8 cellular contexts compared by ENCODE assay signal in the genomic region with DNA sequence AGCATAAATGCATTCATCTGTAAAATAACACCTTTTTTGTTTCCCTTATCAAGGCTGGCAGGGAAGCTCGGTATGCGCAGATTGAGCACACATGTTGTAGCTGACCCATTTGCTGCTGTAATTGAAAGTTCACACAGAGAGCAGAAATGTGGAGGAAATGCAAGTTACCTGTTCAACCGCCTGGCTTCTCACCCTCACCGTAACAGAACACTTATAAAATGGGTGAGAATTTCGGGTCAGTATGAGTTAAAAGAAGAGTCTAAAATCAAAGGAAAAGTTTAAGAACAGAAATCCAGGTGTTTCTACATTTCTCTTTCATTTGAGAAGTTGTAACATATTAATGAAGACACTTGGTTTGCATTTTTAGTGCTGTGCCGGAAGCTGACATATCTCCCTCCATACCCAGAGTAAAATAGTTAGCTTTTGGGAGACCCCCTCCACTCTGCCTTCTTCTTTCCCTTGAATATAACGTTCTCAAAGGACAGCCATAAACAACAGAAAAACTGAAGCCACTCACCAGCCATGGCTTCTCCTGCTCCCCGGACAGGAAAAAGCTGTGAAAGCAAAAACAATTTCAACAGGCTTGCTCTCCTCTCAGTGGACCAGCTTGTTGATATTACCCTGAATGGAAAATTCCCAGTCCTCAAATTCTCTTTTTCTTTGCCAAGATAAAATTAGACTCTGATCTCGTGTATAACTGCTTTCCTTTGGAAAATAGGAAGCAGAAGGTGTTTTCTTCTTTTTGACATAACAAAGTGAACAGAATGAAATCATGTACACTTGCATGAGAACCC. TPM values are rescaled to one million over a fixed set of nuclear protein-coding genes. Genes with fewer than 3 reads are reported as not detected.
A peak's percentile ranks its signal among the peaks of the same experiment; 100 is the strongest.
DNase-seq lines count a peak whose midpoint lies in the region; ATAC-seq, FAIRE-seq and TF ChIP-seq lines count a peak whose summit lies in the region.

A gene (minus strand): TSS at position 570 of the 794 bp plus-strand sequence.

- CTCF ChIA-PET in H1 (lab: Charles Lee; ENCODE audit: partially characterized antibody) = interaction anchor here (0.6 to 1.3 kb wide), 4 partner anchors 12 to 777 kb away, joined by 3 to 4 read pairs (median 3); no protein-coding TSS in a partner anchor
- CTCF ChIA-PET in WTC11 (lab: Charles Lee) = interaction anchor here (1.1 kb wide), 1 partner anchor 25 kb away, joined by 3 read pairs; no protein-coding TSS in a partner anchor

- H3K4me1 Mint-ChIP-seq in WTC11 = peaks cover 42% of the 10 kb centered on the region

- H2BK5ac ChIP-seq in H1 (ENCODE audit: low read depth, low read length) = no peak within 1 kb of the TSS

- H3K79me2 ChIP-seq in H1 (ENCODE audit: control insufficient read depth in 1 of 2, insufficient read depth in 2 of 2, low read length in 2 of 2) = no peaks in the 10 kb centered on the region

- 0 out of 2 replicates have a peak within 1 kb of the TSS, but pooled peaks have one; percentile 12 for H2AFZ ChIP-seq in H1 (ENCODE audit: low read length)

- TF ChIP-seq CTCF in H1 (IDR thresholded peaks at IDR 0.05; ENCODE audit: control extremely low read depth in 1 of 3, insufficient read depth in 1 of 3, low read depth in 1 of 3, low read length in 3 of 3) (no peak), prostate gland (IDR thresholded peaks at IDR 0.05) (no peak), adrenal gland (IDR thresholded peaks at IDR 0.05) (no peak), WTC11 (IDR thresholded peaks at IDR 0.05) (no peak)

- H3K4me1 ChIP-seq in H1 (replicated peaks in 1 of 4; ENCODE audit: control insufficient read depth in 3 of 4, insufficient read depth in 4 of 4, low read length in 3 of 4) (peaks cover 0 to 5% (median 4%) of the 10 kb centered on the region in 4 experiments; a peak in 4 of 7 replicates), prostate gland (replicated peaks) (no peaks in the 10 kb centered on the region), adrenal gland (replicated peaks in 1 of 2) (no peaks in the 10 kb centered on the region)

- H3K36me3 Mint-ChIP-seq in WTC11 = 0 out of 2 replicates have a peak, but pooled peaks cover 2% of the 10 kb centered on the region

- H2BK120ac ChIP-seq in H1 (replicated peaks; ENCODE audit: low read depth, low read length) = no peak within 1 kb of the TSS

- H3K9me3 Mint-ChIP-seq in WTC11 = peaks cover 12% of the 10 kb centered on the region

- H3K9ac ChIP-seq in H1 (replicated peaks in 1 of 4; ENCODE audit: extremely low read depth in 1 of 4, low read depth in 3 of 4, low read length in 3 of 4) = no peak within 1 kb of the TSS

- no peak within 1 kb of the TSS for H4K91ac ChIP-seq in H1 (replicated peaks; ENCODE audit: insufficient read length, low read length)

- H2AK5ac ChIP-seq in H1 (ENCODE audit: low read depth, low read length) = no peak within 1 kb of the TSS

- intact Hi-C loops in prostate gland (cut with DNase I) = no loop called here
- intact Hi-C loops in adrenal gland (cut with DNase I) = no loop called here

- H3K36me3 ChIP-seq in H1 (ENCODE audit: control insufficient read depth in 2 of 4, insufficient read depth in 4 of 4, low read length in 3 of 4) (no peaks in the 10 kb centered on the region), prostate gland (no peaks in the 10 kb centered on the region), adrenal gland (replicated peaks in 1 of 2) (no peaks in the 10 kb centered on the region)

- DNase-seq in H1 (ENCODE audit: low read depth in 1 of 2, low spot score in 2 of 2) (no peak), prostate gland (ENCODE audit: low spot score) (no peak), adrenal gland (no peak), WTC11 (ENCODE audit: low spot score) (no peak), DMS153 (lab: John Stamatoyannopoulos, UW) (no peak)
- no peak for DNase-seq in activated CD4-positive, alpha-beta T cell treated with anti-CD3 and anti-CD28 coated beads for 48 hours

- 86% methylated on average over 9 of the region's 9 CpGs; no CpG with 5 or more reads in 1 of the 2 experiments for WGBS in H1 (ENCODE audit: extremely low coverage in 1 of 2, insufficient coverage in 1 of 2, insufficient read length in 1 of 2, insufficient replicate concordance in 2 of 2, low coverage in 1 of 2, low lambda C conversion rate in 2 of 2, missing lambda C conversion rate in 1 of 2), 2 experiments
- WGBS in prostate gland = 55% methylated on average over 9 of the region's 9 CpGs
- WGBS in adrenal gland, 4 donors = 47 to 56% (median 52%) methylated on average over 9 of the region's 9 CpGs

- no peak for TF ChIP-seq RAD21 in H1 (IDR thresholded peaks at IDR 0.05 in 1 of 2, conservative IDR thresholded peaks at IDR 0.05 in 1 of 2; ENCODE audit: low read depth in 2 of 2, low read length in 2 of 2)

- no peak within 1 kb of the TSS for H3K27ac Mint-ChIP-seq in WTC11

- no peaks in the 10 kb centered on the region for H3K27me3 Mint-ChIP-seq in WTC11 (ENCODE audit: low read depth)

- no peaks in the 10 kb centered on the region for H4K20me1 ChIP-seq in H1 (replicated peaks in 1 of 2; ENCODE audit: control insufficient read depth in 1 of 2, insufficient read depth in 2 of 2, low read length in 2 of 2)

- H4K8ac ChIP-seq in H1 (ENCODE audit: extremely low read depth, insufficient read depth, low read length) = no peak within 1 kb of the TSS

- no peak within 1 kb of the TSS for H3K4me3 Mint-ChIP-seq in WTC11

- H3K4me3 ChIP-seq in H1 (ENCODE audit: extremely low read depth in 1 of 4, insufficient read depth in 2 of 4, low read depth in 3 of 4, low read length in 4 of 4) (no peak within 1 kb of the TSS), prostate gland (no peak within 1 kb of the TSS), adrenal gland (peak within 1 kb of the TSS in 1 of 4 donors; percentile 41)

- TF ChIP-seq EP300 in H1 (IDR thresholded peaks at IDR 0.05; ENCODE audit: borderline replicate concordance in 1 of 2, low read depth in 2 of 2, low read length in 2 of 2) = no peak

- no peak within 1 kb of the TSS for H3K14ac ChIP-seq in H1 (ENCODE audit: insufficient read length)

- H3K18ac ChIP-seq in H1 (ENCODE audit: extremely low read depth, low read length) = no peak within 1 kb of the TSS

- no peak for FAIRE-seq in H1 (lab: Jason Lieb, UNC)

- TF ChIP-seq POLR2A in H1 (IDR thresholded peaks at IDR 0.05; ENCODE audit: control extremely low read depth in 1 of 2, low read depth in 2 of 2, low read length in 2 of 2) (no peak), prostate gland (IDR thresholded peaks at IDR 0.05) (no peak), adrenal gland (IDR thresholded peaks at IDR 0.05) (no peak)

- H3K9me3 ChIP-seq in H1 (ENCODE audit: insufficient read depth in 2 of 2, low read depth in 1 of 2, low read length in 1 of 2) (no peaks in the 10 kb centered on the region), prostate gland (no peaks in the 10 kb centered on the region), adrenal gland (replicated peaks in 1 of 3) (no peaks in the 10 kb centered on the region)

- H2BK12ac ChIP-seq in H1 (ENCODE audit: low read depth, low read length) = no peak within 1 kb of the TSS

- no peak within 1 kb of the TSS for H2BK15ac ChIP-seq in H1 (ENCODE audit: low read length)

- H3K23me2 ChIP-seq in H1 (ENCODE audit: low read depth, low read length) = no peaks in the 10 kb centered on the region

- H3K4me2 ChIP-seq in H1 (ENCODE audit: insufficient read depth in 1 of 2, low read depth in 2 of 2, low read length in 2 of 2) = no peak within 1 kb of the TSS

- H3K27me3 ChIP-seq in H1 (replicated peaks in 1 of 4; ENCODE audit: control insufficient read depth in 3 of 4, extremely low read depth in 1 of 4, insufficient read depth in 3 of 4, low read length in 3 of 4) (peaks cover 0 to 1% (median 0%) of the 10 kb centered on the region in 4 experiments; a peak in 1 of 7 replicates), prostate gland (replicated peaks; ENCODE audit: insufficient read depth) (no peaks in the 10 kb centered on the region), adrenal gland (no peaks in the 10 kb centered on the region)

- H3K23ac ChIP-seq in H1 (ENCODE audit: insufficient read length) = no peak within 1 kb of the TSS

- no peak within 1 kb of the TSS for H4K5ac ChIP-seq in H1 (ENCODE audit: insufficient read length, low read depth, low read length)

- no peak within 1 kb of the TSS for H3K56ac ChIP-seq in H1 (replicated peaks; ENCODE audit: insufficient read length, low read depth, low read length)

- H3K4ac ChIP-seq in H1 (replicated peaks; ENCODE audit: insufficient read length, low read depth, low read length) = no peak within 1 kb of the TSS

- POLR2A ChIA-PET in H1 (lab: Charles Lee; ENCODE audit: partially characterized antibody) (no interaction called here), WTC11 (lab: Charles Lee) (no interaction called here)

- H2BK20ac ChIP-seq in H1 (ENCODE audit: low read length) = no peak within 1 kb of the TSS

- ATAC-seq in GM18909 (IDR thresholded peaks at IDR 0.05; ENCODE audit: poor library complexity, unreplicated experiment) (peak; percentile 81), HG03097 (IDR thresholded peaks at IDR 0.05; ENCODE audit: low FRiP score, unreplicated experiment) (peak; percentile 77), WTC11 (no peak)

- H3K79me1 ChIP-seq in H1 (ENCODE audit: low read depth, low read length) = no peaks in the 10 kb centered on the region

- H3K27ac ChIP-seq in H1 (ENCODE audit: low read depth, low read length) (no peak within 1 kb of the TSS), prostate gland (peak within 1 kb of the TSS; percentile 28 to 42), adrenal gland (peak within 1 kb of the TSS in 2 of 5 donors; percentile 45 to 67)

TF ChIP-seq in H1, 55 proteins besides CTCF, POLR2A, EP300 and RAD21 (continues in another document):
- no peak for TF ChIP-seq RXRA (IDR thresholded peaks at IDR 0.05; ENCODE audit: insufficient read depth, low read depth, low read length)
- TF ChIP-seq SIRT6 (IDR thresholded peaks at IDR 0.05; ENCODE audit: low read length) = no peak
- TF ChIP-seq CREB1 (IDR thresholded peaks at IDR 0.05) = no peak

TF ChIP-seq in WTC11, 78 proteins besides CTCF, POLR2A, EP300 and RAD21 (continues in another document):
- TF ChIP-seq ELF4 (CRISPR knock-in tag; IDR thresholded peaks at IDR 0.05; ENCODE audit: low read depth) (no peak), ETV6 (CRISPR knock-in tag; IDR thresholded peaks at IDR 0.05) (no peak), CREM (CRISPR knock-in tag; IDR thresholded peaks at IDR 0.05) (no peak), TP53 (CRISPR knock-in tag; IDR thresholded peaks at IDR 0.05) (no peak), FOXK1 (CRISPR knock-in tag; IDR thresholded peaks at IDR 0.05) (no peak)

RNA-seq across cellular contexts. Expression of the gene that starts here (rescaled TPM):
- not detected in 2 replicates for total RNA-seq in H1 (2021; fragmentation: NEBNext Ultra II Directional; extraction: Animal tissue kit (Norgen Biotek cat#: 25700))
- polyA plus RNA-seq in H1 (2011; rRNA removed) = not detected in 2 replicates
- not detected for polyA plus RNA-seq in H1 (2011; cell fraction: cytosol; rRNA removed)
- not detected for polyA plus RNA-seq in H1 (2011; cell fraction: nucleus; rRNA removed)
- polyA plus RNA-seq in H1 (2012, experiment 1 of 2) = not detected in 4 replicates
- not detected for polyA plus RNA-seq in H1 (2012, experiment 2 of 2)
- not detected for polyA plus RNA-seq in H1 (2013, experiment 1 of 2)
- polyA plus RNA-seq in H1 (2013, experiment 2 of 2) = 0.06 TPM
- not detected in 2 replicates for polyA minus RNA-seq in H1 (2011; rRNA and poly(A)+ RNA removed)
- not detected for polyA minus RNA-seq in H1 (2011; cell fraction: cytosol; rRNA and poly(A)+ RNA removed)
- not detected for polyA minus RNA-seq in H1 (2011; cell fraction: nucleus; rRNA and poly(A)+ RNA removed)
- total RNA-seq in prostate gland = under 1 TPM; 0.85 to 0.96 TPM
- total RNA-seq in adrenal gland = 1 to 10 TPM in 3 of 8 donors, under 1 TPM in 1, not detected in 4; 0.21 to 2.8 (median 1.1) TPM
- under 1 TPM; 0.29 to 0.64 (median 0.34) TPM for polyA plus RNA-seq in adrenal gland
- not detected in 3 replicates for total RNA-seq in WTC11 (2021)
